In genomic region chr22:23520875-23521441, GRCh38 we compare ENCODE assay signal across 8 cellular contexts. TPM values are rescaled to one million over a fixed set of nuclear protein-coding genes. Genes with fewer than 3 reads are reported as not detected.
A peak's percentile ranks its signal among the peaks of the same experiment; 100 is the strongest.
DNase-seq lines count a peak whose midpoint lies in the region; ATAC-seq and TF ChIP-seq lines count a peak whose summit lies in the region.

No MANE protein-coding gene starts in this region.

- H3K36me3 ChIP-seq in SJSA1 (no peaks in the 10 kb centered on the region), esophagus squamous epithelium (no peaks in the 10 kb centered on the region)

- peak overlapping the region; percentile 100 for H3K27ac Mint-ChIP-seq in nephron

- no peaks in the 10 kb centered on the region for H3K36me3 Mint-ChIP-seq in nephron (ENCODE audit: low read depth)

- peak overlapping the region; percentile 68 to 80 (median 79) for H3K4me3 Mint-ChIP-seq in nephron

- DNase-seq in DMS53 (lab: John Stamatoyannopoulos, UW) (peak; percentile 48), DMS53 treated with DMSO at 0.1 percent for 48 hours (lab: John Stamatoyannopoulos, UW; ENCODE audit: unreplicated experiment) (no peak), SJSA1 (ENCODE audit: low read depth in 1 of 2, low spot score in 2 of 2) (no peak), esophagus squamous epithelium (lab: John Stamatoyannopoulos, UW) (no peak), GM19238 (ENCODE audit: insufficient read length, low spot score) (no peak)
- DNase-seq in stimulated activated CD4-positive, alpha-beta T cell treated with anti-CD3 and anti-CD28 coated beads, Interleukin-12 subunit alpha, Interleukin-12 subunit beta, amount 100 ng/mL, for 4 hours, result no peak

- 54 to 60% methylated on average over 1 to 17 of the region's 28 CpGs for WGBS in esophagus squamous epithelium, 2 donors

- peaks cover 39% of the 10 kb centered on the region for H3K4me1 ChIP-seq in SJSA1 (replicated peaks)
- peaks cover 13 to 37% (median 17%) of the 10 kb centered on the region in 3 donors for H3K4me1 ChIP-seq in esophagus squamous epithelium

- ATAC-seq in GM19463 (IDR thresholded peaks at IDR 0.05; ENCODE audit: unreplicated experiment), result no peak

- H3K27me3 ChIP-seq in SJSA1 (replicated peaks), result no peaks in the 10 kb centered on the region
- H3K27me3 ChIP-seq in esophagus squamous epithelium, result peaks cover 0 to 62% (median 0%) of the 10 kb centered on the region in 4 donors

- H3K27ac ChIP-seq in SJSA1 (peak overlapping the region; percentile 99), esophagus squamous epithelium (peak overlapping the region; percentile 69 to 92 (median 90))

- no peak for TF ChIP-seq POLR2A in esophagus squamous epithelium (IDR thresholded peaks at IDR 0.05)

- peaks cover 4% of the 10 kb centered on the region for H3K27me3 Mint-ChIP-seq in nephron (ENCODE audit: low read depth)

- H3K9me3 ChIP-seq in SJSA1 (replicated peaks), result 0 out of 2 replicates have a peak, but pooled peaks cover 4% of the 10 kb centered on the region
- no peaks in the 10 kb centered on the region for H3K9me3 ChIP-seq in esophagus squamous epithelium

- peak overlapping the region; percentile 31 for H3K4me3 ChIP-seq in SJSA1
- peak overlapping the region in 3 of 4 donors; percentile 45 to 72 (median 47) for H3K4me3 ChIP-seq in esophagus squamous epithelium

- no peaks in the 10 kb centered on the region for H3K9me3 Mint-ChIP-seq in nephron

- peaks cover 57% of the 10 kb centered on the region for H3K4me1 Mint-ChIP-seq in nephron

- no peak for TF ChIP-seq CTCF in esophagus squamous epithelium (IDR thresholded peaks at IDR 0.05)
- TF ChIP-seq CTCF in nephron (IDR thresholded peaks at IDR 0.05; ENCODE audit: unreplicated experiment in 3 of 3), result no peak

- intact Hi-C loops in esophagus squamous epithelium (cut with DNase I), result no loop called here

RNA-seq across cellular contexts. Expression of gene IGLL1, which starts 59.1 kb away (rescaled TPM):
- total RNA-seq in SJSA1 (2014; rRNA removed; shearing (Covaris generic)), result not detected in 2 replicates
- total RNA-seq in esophagus squamous epithelium, result not detected
